In genomic region chr15:92906038-92906437, GRCh38 we compare ENCODE assay signal across 9 cellular contexts. TPM values are rescaled to one million over a fixed set of nuclear protein-coding genes. Genes with fewer than 3 reads are reported as not detected.
DNase-seq lines count a peak whose midpoint lies in the region; ATAC-seq, FAIRE-seq and TF ChIP-seq lines count a peak whose summit lies in the region.
"Had no signal": no experiment of that assay in that cellular context is flagged by ENCODE, and none has a peak within 500 bp of the region (broad histone marks: within the 10 kb centered on the region; RNA-seq: fewer than 3 reads in every experiment).

No MANE protein-coding gene starts in this region.

- peaks cover 61 to 78% (median 63%) of the 10 kb centered on the region in 3 donors for H3K4me1 Mint-ChIP-seq in naive B cell

- 5% methylated on average over 3 of the region's 3 CpGs for WGBS in A549 (ENCODE audit: missing lambda C conversion rate)

- FAIRE-seq in A549 (lab: Jason Lieb, UNC) = no peak
- FAIRE-seq: H1 had no signal

- no peak for TF ChIP-seq CTCF in A549 (IDR thresholded peaks at IDR 0.05)
- no peak for TF ChIP-seq CTCF in breast epithelium (IDR thresholded peaks at IDR 0.05)

- no peaks in the 10 kb centered on the region for H3K27me3 Mint-ChIP-seq in naive B cell

- peaks cover 38% of the 10 kb centered on the region for H3K36me3 ChIP-seq in KOPT-K1 (ENCODE audit: insufficient read depth, low read length)
- H3K36me3 ChIP-seq in breast epithelium = no peaks in the 10 kb centered on the region

- H3K27me3 ChIP-seq in breast epithelium = no peaks in the 10 kb centered on the region

- DNase-seq in A549 (ENCODE audit: low read depth in 1 of 2, low spot score in 1 of 2) = no peak
- no peak for DNase-seq in breast epithelium (ENCODE audit: low spot score in 2 of 2)
- DNase-seq in naive B cell = no peak
- no peak for DNase-seq in SHP77 (lab: John Stamatoyannopoulos, UW)
- DNase-seq in DMS79 treated with DMSO at 0.1 percent for 48 hours (lab: John Stamatoyannopoulos, UW) = no peak

- no peak for TF ChIP-seq EP300 in A549 (IDR thresholded peaks at IDR 0.05)

- H3K4me1 ChIP-seq in A549 = peaks cover 60% of the 10 kb centered on the region
- peaks cover 0 to 26% of the 10 kb centered on the region in 2 donors for H3K4me1 ChIP-seq in breast epithelium

- CTCF ChIA-PET in A549 (lab: Yijun Ruan, JAX) = interaction anchor here (1.1 to 9.5 kb wide), 6 partner anchors 12 to 109 kb away, joined by 3 to 98 read pairs (median 9); no protein-coding TSS in a partner anchor

- intact Hi-C loops in breast epithelium (cut with DNase I; ENCODE audit: low total_unique reads) = loop anchor here (10.0 kb wide), 1 partner anchor 881 kb away; no protein-coding TSS in a partner anchor

- no peak for TF ChIP-seq RAD21 in A549 (conservative IDR thresholded peaks at IDR 0.05 in 1 of 2, IDR thresholded peaks at IDR 0.05 in 1 of 2)

- H3K9me3 ChIP-seq in A549 (no peaks in the 10 kb centered on the region), KOPT-K1 (ENCODE audit: insufficient read depth, low read length, poor library complexity, severe bottlenecking) (no peaks in the 10 kb centered on the region), breast epithelium (no peaks in the 10 kb centered on the region)

- TF ChIP-seq POLR2A in A549 (IDR thresholded peaks at IDR 0.05; ENCODE audit: low read length) (no peak), breast epithelium (IDR thresholded peaks at IDR 0.05) (no peak)

- peak overlapping the region; percentile 96 for H3K4me2 ChIP-seq in A549

- peak overlapping the region; percentile 16 to 98 (median 88) for H3K4me3 Mint-ChIP-seq in naive B cell

- ATAC-seq in A549 (no peak), naive B cell (ENCODE audit: low read depth in 2 of 2) (no peak), HG03354 (IDR thresholded peaks at IDR 0.05; ENCODE audit: poor library complexity, severe bottlenecking, unreplicated experiment) (no peak), HG02938 (IDR thresholded peaks at IDR 0.05; ENCODE audit: unreplicated experiment) (no peak)

- POLR2A ChIA-PET in A549 (lab: Yijun Ruan, JAX) = interaction anchor here (1.0 to 11.1 kb wide), 6 partner anchors 10 to 102 kb away, joined by 3 to 374 read pairs (median 38); no protein-coding TSS in a partner anchor

- peak overlapping the region; percentile 90 to 100 (median 100) for H3K27ac Mint-ChIP-seq in naive B cell

- no peaks in the 10 kb centered on the region for H3K9me3 Mint-ChIP-seq in naive B cell

- H3K27ac ChIP-seq in A549 (peak overlapping the region; percentile 88 to 91), KOPT-K1 (ENCODE audit: low read depth, low read length, poor library complexity, severe bottlenecking) (peak overlapping the region; percentile 99), breast epithelium (peak overlapping the region; percentile 97 to 99)

- H3K36me3 Mint-ChIP-seq in naive B cell = peaks cover 0 to 9% of the 10 kb centered on the region in 2 donors

- peak overlapping the region; percentile 56; the same call in 2 of the 3 replicates for H3K4me3 ChIP-seq in A549
- H3K4me3 ChIP-seq in breast epithelium = peak overlapping the region; percentile 55 to 73 (median 62)

TF ChIP-seq in A549, 52 proteins besides CTCF, POLR2A, EP300 and RAD21:
- peak; percentile 17; the same call in 1 of the 2 replicates for TF ChIP-seq RARB (CRISPR knock-in tag; IDR thresholded peaks at IDR 0.05)
- TF ChIP-seq BHLHE40 (IDR thresholded peaks at IDR 0.05; ENCODE audit: low read depth, low read length) = no peak
- TF ChIP-seq HOXB5 (CRISPR knock-in tag; IDR thresholded peaks at IDR 0.05) = 0 out of 2 replicates have a peak, but pooled peaks have one; percentile 34
- TF ChIP-seq HMGXB4 (CRISPR knock-in tag; IDR thresholded peaks at IDR 0.05; ENCODE audit: borderline replicate concordance) = no peak
- TF ChIP-seq RFX5 (IDR thresholded peaks at IDR 0.05) = no peak
- peak; percentile 47; the same call in 1 of the 2 replicates for TF ChIP-seq HOXA7 (CRISPR knock-in tag; IDR thresholded peaks at IDR 0.05)
- no peak for TF ChIP-seq CHD2 (IDR thresholded peaks at IDR 0.05; ENCODE audit: low read length, partially characterized antibody)
- no peak for TF ChIP-seq HEYL (CRISPR knock-in tag; IDR thresholded peaks at IDR 0.05)
- TF ChIP-seq SMC3 (IDR thresholded peaks at IDR 0.05) = no peak
- TF ChIP-seq HOXB13 (CRISPR knock-in tag; IDR thresholded peaks at IDR 0.05; ENCODE audit: low read depth) = no peak
- TF ChIP-seq ZC3H11A (IDR thresholded peaks at IDR 0.05) = no peak
- TF ChIP-seq NFE2L2 (conservative IDR thresholded peaks at IDR 0.05; ENCODE audit: low read length) = no peak
- no peak for TF ChIP-seq NPAS2 (CRISPR knock-in tag; IDR thresholded peaks at IDR 0.05; ENCODE audit: borderline replicate concordance)
- no peak for TF ChIP-seq ZFP36 (IDR thresholded peaks at IDR 0.05; ENCODE audit: borderline replicate concordance, partially characterized antibody)
- TF ChIP-seq ZSCAN20 (CRISPR knock-in tag; IDR thresholded peaks at IDR 0.05) = no peak
- TF ChIP-seq MYC (IDR thresholded peaks at IDR 0.05; ENCODE audit: borderline replicate concordance, low read length) = no peak
- no peak for TF ChIP-seq MAZ (IDR thresholded peaks at IDR 0.05; ENCODE audit: borderline replicate concordance, low read depth, low read length)
- no peak for TF ChIP-seq TP53 (CRISPR knock-in tag; IDR thresholded peaks at IDR 0.05)
- TF ChIP-seq SREBF2 (IDR thresholded peaks at IDR 0.05) = no peak
- TF ChIP-seq FOSB (CRISPR knock-in tag; IDR thresholded peaks at IDR 0.05) = peak; percentile 32; the same call in 1 of the 2 replicates

RNA-seq across cellular contexts. Expression of gene CHD2, which starts 5.9 kb away (rescaled TPM):
- polyA plus RNA-seq in A549 (2011; rRNA removed) (68.2 and 88.1 TPM in 2 replicates), A549 (2017; fragmentation: RNase III; extraction: RNeasy Plus Mini Kit Qiagen cat#74134 plus additional on column Dnase treatment) (29.5 to 30.2 TPM (median 29.5 TPM) in 3 replicates), naive B cell (ENCODE audit: low read depth in 6 of 6) (100 to 1,000 TPM in 1 of 6 donors, 10 to 100 TPM in 5; 41.6 to 134 (median 85.2) TPM)
- 19.7 and 19.8 TPM in 2 replicates for polyA plus RNA-seq in A549 (2012; cell fraction: cytosol; rRNA removed)
- 42.4 and 67.4 TPM in 2 replicates for polyA plus RNA-seq in A549 (2012; cell fraction: nucleus; rRNA removed)
- 127 and 129 TPM in 2 replicates for polyA minus RNA-seq in A549 (2011; rRNA and poly(A)+ RNA removed)
- 100 to 1,000 TPM; 137 to 215 (median 197) TPM for total RNA-seq in breast epithelium
